ENCODE assay signal across 17 cellular contexts in genomic region chr17:76994237-76994637, GRCh38.
A peak's percentile ranks its signal among the peaks of the same experiment; 100 is the strongest.
DNase-seq lines count a peak whose midpoint lies in the region; ATAC-seq, FAIRE-seq and TF ChIP-seq lines count a peak whose summit lies in the region.
"Had no signal": no experiment of that assay in that cellular context is flagged by ENCODE, and none has a peak within 500 bp of the region (broad histone marks: within the 10 kb centered on the region; RNA-seq: fewer than 3 reads in every experiment).

No MANE protein-coding gene starts in this region.

- H3K4me3 Mint-ChIP-seq in astrocyte (ENCODE audit: unreplicated experiment), result no peak overlapping the region
- no peak overlapping the region for H3K4me3 Mint-ChIP-seq in nephron progenitor cell
- H3K4me3 Mint-ChIP-seq: dendritic cell treated with granulocyte-macrophage colony-stimulating factor and Interleukin-4, amounts not matched to agents 40 ng/mL and 50 ng/mL, for 4 days; natural killer cell treated with Interleukin-12 subunit alpha and Interleukin-12 subunit beta and Interleukin-15 and Interleukin-18, amount 100 ng/mL, for 72 hours had no signal

- H3K27me3 ChIP-seq in astrocyte (ENCODE audit: insufficient read depth, low read length), result peaks cover 7% of the 10 kb centered on the region

- no peaks in the 10 kb centered on the region for H4K20me1 ChIP-seq in astrocyte (ENCODE audit: insufficient read depth, low read length)

- H3K9me3 Mint-ChIP-seq in astrocyte (ENCODE audit: unreplicated experiment) (no peaks in the 10 kb centered on the region), nephron progenitor cell (no peaks in the 10 kb centered on the region)
- H3K9me3 Mint-ChIP-seq: dendritic cell treated with granulocyte-macrophage colony-stimulating factor and Interleukin-4, amounts not matched to agents 40 ng/mL and 50 ng/mL, for 4 days; natural killer cell treated with Interleukin-12 subunit alpha and Interleukin-12 subunit beta and Interleukin-15 and Interleukin-18, amount 100 ng/mL, for 72 hours had no signal

- H3K36me3 Mint-ChIP-seq in astrocyte (ENCODE audit: low read depth, unreplicated experiment) (no peaks in the 10 kb centered on the region), nephron progenitor cell (ENCODE audit: low read depth) (no peaks in the 10 kb centered on the region)
- H3K36me3 Mint-ChIP-seq: natural killer cell treated with Interleukin-12 subunit alpha and Interleukin-12 subunit beta and Interleukin-15 and Interleukin-18, amount 100 ng/mL, for 72 hours had no signal

- no peak overlapping the region for H2AFZ ChIP-seq in astrocyte (ENCODE audit: low read depth, low read length)

- TF ChIP-seq CTCF in astrocyte (IDR thresholded peaks at IDR 0.05; ENCODE audit: insufficient read depth, low read depth, low read length) (no peak), nephron progenitor cell (IDR thresholded peaks at IDR 0.05) (no peak)

- H3K36me3 ChIP-seq in KOPT-K1 (ENCODE audit: insufficient read depth, low read length) (no peaks in the 10 kb centered on the region), astrocyte (ENCODE audit: insufficient read depth, low read length) (no peaks in the 10 kb centered on the region)
- H3K36me3 ChIP-seq: gastrocnemius medialis, tibial nerve had no signal

- H3K4me3 ChIP-seq in astrocyte (ENCODE audit: insufficient read depth, low read depth, low read length), result no peak overlapping the region
- H3K4me3 ChIP-seq: gastrocnemius medialis, tibial nerve had no signal

- H3K27ac ChIP-seq in KOPT-K1 (ENCODE audit: low read depth, low read length, poor library complexity, severe bottlenecking) (peak overlapping the region; percentile 98), astrocyte (ENCODE audit: low read depth, low read length) (no peak overlapping the region)
- H3K27ac ChIP-seq: gastrocnemius medialis, tibial nerve had no signal

- no peak for ATAC-seq in HG03039 (IDR thresholded peaks at IDR 0.05; ENCODE audit: unreplicated experiment)
- ATAC-seq: gastrocnemius medialis; HCT116; natural killer cell treated with Interleukin-12 subunit alpha and Interleukin-12 subunit beta and Interleukin-15 and Interleukin-18, amount 100 ng/mL, for 72 hours; PC-3 had no signal

- H3K4me1 ChIP-seq in astrocyte (ENCODE audit: insufficient read depth, low read length), result peaks cover 14% of the 10 kb centered on the region
- H3K4me1 ChIP-seq: gastrocnemius medialis had no signal

- peak; percentile 14 for DNase-seq in NCI-H1092 treated with DMSO at 0.1 percent for 48 hours (lab: John Stamatoyannopoulos, UW)
- no peak for DNase-seq in NCI-H1092 (lab: John Stamatoyannopoulos, UW)
- peak; percentile 14 for DNase-seq in astrocyte (ENCODE audit: low read depth)
- peak; percentile 47 for DNase-seq in nephron progenitor cell
- DNase-seq in cerebellar nuclear complex (lab: John Stamatoyannopoulos, UW), result no peak
- DNase-seq in NCI-H82 (lab: John Stamatoyannopoulos, UW), result no peak
- DNase-seq: 8988T, gastrocnemius medialis, IMR-90, NCI-H187, PC-3 had no signal

- no peak overlapping the region for H3K27ac Mint-ChIP-seq in astrocyte (ENCODE audit: unreplicated experiment)
- H3K27ac Mint-ChIP-seq in nephron progenitor cell, result peak overlapping the region; percentile 95
- H3K27ac Mint-ChIP-seq: dendritic cell treated with granulocyte-macrophage colony-stimulating factor and Interleukin-4, amounts not matched to agents 40 ng/mL and 50 ng/mL, for 4 days had no signal

- H3K9ac ChIP-seq in astrocyte (ENCODE audit: low read length), result no peak overlapping the region

- H3K27me3 Mint-ChIP-seq in astrocyte (ENCODE audit: low read depth, unreplicated experiment) (peaks cover 28% of the 10 kb centered on the region), nephron progenitor cell (ENCODE audit: low read depth, poor library complexity) (peaks cover 10% of the 10 kb centered on the region)
- H3K27me3 Mint-ChIP-seq: natural killer cell treated with Interleukin-12 subunit alpha and Interleukin-12 subunit beta and Interleukin-15 and Interleukin-18, amount 100 ng/mL, for 72 hours had no signal

- no peak overlapping the region for H3K4me2 ChIP-seq in astrocyte (ENCODE audit: low read length)

- FAIRE-seq in astrocyte (lab: Jason Lieb, UNC), result no peak

- H3K4me1 Mint-ChIP-seq in astrocyte (ENCODE audit: low read depth, unreplicated experiment), result peaks cover 23% of the 10 kb centered on the region
- H3K4me1 Mint-ChIP-seq in nephron progenitor cell, result peaks cover 46% of the 10 kb centered on the region

- H3K9me3 ChIP-seq in KOPT-K1 (ENCODE audit: insufficient read depth, low read length, poor library complexity, severe bottlenecking) (no peaks in the 10 kb centered on the region), astrocyte (ENCODE audit: insufficient read depth, low read depth, low read length) (no peaks in the 10 kb centered on the region)
- H3K9me3 ChIP-seq: gastrocnemius medialis, tibial nerve had no signal

- H3K79me2 ChIP-seq in astrocyte (ENCODE audit: insufficient read depth, low read length), result no peaks in the 10 kb centered on the region

Comparison
In these comparisons a context has a peak if more than half of its experiments do, and no peak if none do; other contexts are left out.
1. DNase-seq: peak in NCI-H1092 treated with DMSO at 0.1 percent for 48 hours (single experiment), astrocyte (single experiment) and nephron progenitor cell (single experiment); none in NCI-H1092 (single experiment), cerebellar nuclear complex (0 of 2) and NCI-H82 (single experiment).